Comparison of ENCODE assay signal across 8 cellular contexts in genomic region chr3:128864851-128865763, GRCh38. TPM values are rescaled to one million over a fixed set of nuclear protein-coding genes. Genes with fewer than 3 reads are reported as not detected.
DNase-seq lines count a peak whose midpoint lies in the region; ATAC-seq and TF ChIP-seq lines count a peak whose summit lies in the region.
"Not testable (repeated sequence)": the region's sequence is repeated elsewhere in the genome, so short reads cannot be mapped to it uniquely, and the experiment has no call there.

No MANE protein-coding gene starts in this region.

- not testable (repeated sequence) for TF ChIP-seq CTCF in BE2C (IDR thresholded peaks at IDR 0.05; ENCODE audit: low read depth, low read length); activated CD8-positive, alpha-beta T cell treated with anti-CD3 and anti-CD28 coated beads for 36 hours (IDR thresholded peaks at IDR 0.05)

- POLR2A ChIA-PET in activated CD8-positive, alpha-beta T cell treated with anti-CD3 and anti-CD28 coated beads for 36 hours (lab: Charles Lee) = interaction anchor here (2.6 kb wide), 1 partner anchor 14 kb away, joined by 6 read pairs; the partner anchor contains the start of gene ACAD9

- H3K27ac ChIP-seq in cingulate gyrus (ENCODE audit: low read depth, low read length) = peak overlapping the region; percentile 75

- H3K4me3 Mint-ChIP-seq in activated CD8-positive, alpha-beta T cell treated with anti-CD3 and anti-CD28 coated beads for 36 hours = not testable (repeated sequence)

- H3K27me3 ChIP-seq in BE2C = not testable (repeated sequence)

- intact Hi-C loops in activated CD8-positive, alpha-beta T cell treated with anti-CD3 and anti-CD28 coated beads for 36 hours (cut with micrococcal nuclease); Right ventricle myocardium superior (cut with DNase I): not testable (repeated sequence)

- peak; percentile 15 for ATAC-seq in activated CD8-positive, alpha-beta T cell treated with anti-CD3 and anti-CD28 coated beads for 36 hours
- ATAC-seq in Right ventricle myocardium superior (ENCODE audit: poor library complexity) = peak; percentile 49

- DNase-seq in BE2C (peak; percentile 86), HT1080 (ENCODE audit: low read depth) (peak; percentile 44), NCI-H748 (lab: John Stamatoyannopoulos, UW; ENCODE audit: unreplicated experiment) (peak; percentile 27), Right ventricle myocardium superior (peak; percentile 66), midbrain (lab: John Stamatoyannopoulos, UW) (peak; percentile 69), stromal cell of bone marrow (ENCODE audit: low read depth) (peak; percentile 53)
- not testable (repeated sequence) for DNase-seq in activated CD8-positive, alpha-beta T cell treated with anti-CD3 and anti-CD28 coated beads for 36 hours

- not testable (repeated sequence) for H3K36me3 ChIP-seq in BE2C

- CTCF ChIA-PET in activated CD8-positive, alpha-beta T cell treated with anti-CD3 and anti-CD28 coated beads for 36 hours (lab: Charles Lee) = interaction anchor here (1.1 to 2.4 kb wide), 2 partner anchors 10 to 184 kb away, joined by 3 to 10 read pairs; no protein-coding TSS in a partner anchor

- H3K4me1 ChIP-seq in BE2C = peaks cover 14% of the 10 kb centered on the region

- not testable (repeated sequence) for H3K27me3 Mint-ChIP-seq in activated CD8-positive, alpha-beta T cell treated with anti-CD3 and anti-CD28 coated beads for 36 hours

- H3K4me3 ChIP-seq in BE2C (ENCODE audit: low read depth, low read length) = peak overlapping the region; percentile 8; the same call in 1 of the 2 replicates

- H3K9me3 Mint-ChIP-seq in activated CD8-positive, alpha-beta T cell treated with anti-CD3 and anti-CD28 coated beads for 36 hours = peaks cover 11% of the 10 kb centered on the region

- H3K36me3 Mint-ChIP-seq in activated CD8-positive, alpha-beta T cell treated with anti-CD3 and anti-CD28 coated beads for 36 hours (ENCODE audit: low read depth) = peaks cover 13% of the 10 kb centered on the region

- not testable (repeated sequence) for H3K9me3 ChIP-seq in BE2C

- not testable (repeated sequence) for H3K27ac Mint-ChIP-seq in activated CD8-positive, alpha-beta T cell treated with anti-CD3 and anti-CD28 coated beads for 36 hours

- not testable (repeated sequence) for H3K4me1 Mint-ChIP-seq in activated CD8-positive, alpha-beta T cell treated with anti-CD3 and anti-CD28 coated beads for 36 hours (ENCODE audit: low read depth)

RNA-seq across cellular contexts. Expression of gene ACAD9, which starts 14.3 kb away (rescaled TPM):
- 50.4 TPM for polyA plus RNA-seq in BE2C (2012; ENCODE audit: insufficient read depth, insufficient read length, low read depth)
- total RNA-seq in HT1080 (2014; rRNA removed; shearing (Covaris generic)) = 47.1 and 61.0 TPM in 2 replicates
- polyA plus RNA-seq in HT1080 (2015; cell fraction: cytosol; rRNA removed) = 40.8 and 42.8 TPM in 2 replicates
- polyA plus RNA-seq in HT1080 (2015; cell fraction: nucleus; rRNA removed) = 85.6 and 90.8 TPM in 2 replicates
- total RNA-seq in activated CD8-positive, alpha-beta T cell treated with anti-CD3 and anti-CD28 coated beads for 36 hours = 10 to 100 TPM; 50.1 to 50.5 TPM
- 46.6 TPM for total RNA-seq in Right ventricle myocardium superior
